In genomic region chr3:113210608-113211369, GRCh38 we compare ENCODE assay signal across 2 cellular contexts.
TF ChIP-seq lines count a peak whose summit lies in the region.

No MANE protein-coding gene starts in this region.

TF ChIP-seq in IMR-90, 13 proteins besides CTCF, POLR2A, EP300 and RAD21:
- TF ChIP-seq NFE2L2 (IDR thresholded peaks at IDR 0.05; ENCODE audit: low read depth, low read length) (no peak), USF2 (IDR thresholded peaks at IDR 0.05; ENCODE audit: low read depth, low read length) (no peak), FOS (IDR thresholded peaks at IDR 0.05; ENCODE audit: low read depth, low read length) (no peak), CEBPB (IDR thresholded peaks at IDR 0.05; ENCODE audit: low read depth, low read length) (no peak), ELK1 (IDR thresholded peaks at IDR 0.05; ENCODE audit: borderline replicate concordance, low read depth, low read length) (no peak), BHLHE40 (IDR thresholded peaks at IDR 0.05; ENCODE audit: low read depth, low read length) (no peak), SMC3 (IDR thresholded peaks at IDR 0.05; ENCODE audit: low read depth, low read length) (no peak), CHD1 (IDR thresholded peaks at IDR 0.05; ENCODE audit: low read depth, low read length) (no peak)

TF ChIP-seq in GM12878, 131 proteins besides CTCF, POLR2A, EP300 and RAD21:
- TF ChIP-seq KAT2A (conservative IDR thresholded peaks at IDR 0.05; ENCODE audit: control insufficient read depth, low read depth, low read length) (no peak), PKNOX1 (IDR thresholded peaks at IDR 0.05) (no peak), KLF5 (IDR thresholded peaks at IDR 0.05; ENCODE audit: partially characterized antibody) (no peak), TARDBP (IDR thresholded peaks at IDR 0.05; ENCODE audit: borderline replicate concordance) (no peak), JUND (IDR thresholded peaks at IDR 0.05; ENCODE audit: low read depth, low read length) (no peak), IKZF1 (conservative IDR thresholded peaks at IDR 0.05) (no peak), USF2 (IDR thresholded peaks at IDR 0.05; ENCODE audit: borderline replicate concordance, low read depth, low read length) (no peak), SMAD1 (IDR thresholded peaks at IDR 0.05; ENCODE audit: low read depth, partially characterized antibody) (no peak), IRF4 (IDR thresholded peaks at IDR 0.05; ENCODE audit: low read depth, low read length) (no peak), POLR2AphosphoS5 (IDR thresholded peaks at IDR 0.05; ENCODE audit: low read length) (no peak), TAF1 (IDR thresholded peaks at IDR 0.05; ENCODE audit: borderline replicate concordance, low read depth, low read length) (no peak), BACH1 (IDR thresholded peaks at IDR 0.05; ENCODE audit: borderline replicate concordance) (no peak), RAD51 (IDR thresholded peaks at IDR 0.05) (no peak), ASH2L (IDR thresholded peaks at IDR 0.05; ENCODE audit: borderline replicate concordance, low read depth) (no peak), HCFC1 (IDR thresholded peaks at IDR 0.05; ENCODE audit: low read length) (no peak), TBL1XR1 (IDR thresholded peaks at IDR 0.05; ENCODE audit: low read depth, low read length) (no peak), SP1 (IDR thresholded peaks at IDR 0.05; ENCODE audit: low read depth, low read length) (no peak)
